ENCODE assay signal across 10 cellular contexts in genomic region chr6:6751615-6752014, GRCh38.
A peak's percentile ranks its signal among the peaks of the same experiment; 100 is the strongest.
DNase-seq lines count a peak whose midpoint lies in the region; ATAC-seq and TF ChIP-seq lines count a peak whose summit lies in the region.
"Had no signal": no experiment of that assay in that cellular context is flagged by ENCODE, and none has a peak within 500 bp of the region (broad histone marks: within the 10 kb centered on the region; RNA-seq: fewer than 3 reads in every experiment).

No MANE protein-coding gene starts in this region.

- no peaks in the 10 kb centered on the region for H3K36me3 ChIP-seq in CD8-positive, alpha-beta T cell (ENCODE audit: insufficient read depth, low read length)
- H3K36me3 ChIP-seq in skeletal muscle tissue (ENCODE audit: control insufficient read depth in 3 of 3, insufficient read depth in 3 of 3, low read length in 3 of 3) = no peaks in the 10 kb centered on the region
- H3K36me3 ChIP-seq in SK-N-SH (replicated peaks in 1 of 2; ENCODE audit: control insufficient read depth in 1 of 2, insufficient read depth in 2 of 2, low read length in 1 of 2) = no peaks in the 10 kb centered on the region

- peak overlapping the region; percentile 52 for H3K4me3 Mint-ChIP-seq in CD8-positive, alpha-beta T cell
- H3K4me3 Mint-ChIP-seq: naive B cell had no signal

- no peaks in the 10 kb centered on the region for H4K20me1 ChIP-seq in SK-N-SH (ENCODE audit: insufficient read depth)

- no peak overlapping the region for H3K4me2 ChIP-seq in SK-N-SH

- H3K27me3 Mint-ChIP-seq in CD8-positive, alpha-beta T cell (ENCODE audit: low read depth) = peaks cover 3% of the 10 kb centered on the region

- H3K27ac Mint-ChIP-seq in CD8-positive, alpha-beta T cell = no peak overlapping the region

- no peaks in the 10 kb centered on the region for H3K9me2 ChIP-seq in SK-N-SH

- H3F3A ChIP-seq in SK-N-SH (replicated peaks; ENCODE audit: insufficient read depth) = no peaks in the 10 kb centered on the region

- H3K9ac ChIP-seq in skeletal muscle tissue (ENCODE audit: low read depth in 1 of 3, low read length in 3 of 3) (peak overlapping the region in 2 of 3 donors; percentile 45 to 54), SK-N-SH (no peak overlapping the region)

- no peaks in the 10 kb centered on the region for H3K9me3 ChIP-seq in CD8-positive, alpha-beta T cell (ENCODE audit: low read length)
- no peaks in the 10 kb centered on the region for H3K9me3 ChIP-seq in skeletal muscle tissue (ENCODE audit: control insufficient read depth in 3 of 3, low read length in 3 of 3)
- no peaks in the 10 kb centered on the region for H3K9me3 ChIP-seq in SK-N-SH

- POLR2A ChIA-PET in CD8-positive, alpha-beta T cell (lab: Charles Lee) = no interaction called here
- POLR2A ChIA-PET in SK-N-SH (lab: Yijun Ruan, JAX) = no interaction called here

- CTCF ChIA-PET in CD8-positive, alpha-beta T cell (lab: Charles Lee) = interaction anchor here (0.6 kb wide), 1 partner anchor 19 kb away, joined by 3 read pairs; no protein-coding TSS in a partner anchor
- CTCF ChIA-PET in SK-N-SH (lab: Yijun Ruan, JAX) = interaction anchor here (1.4 kb wide), 1 partner anchor 75 kb away, joined by 5 read pairs; no protein-coding TSS in a partner anchor

- no peak for DNase-seq in CD8-positive, alpha-beta T cell
- DNase-seq in NOMO-1 treated with DMSO at 0.1 percent for 48 hours (lab: John Stamatoyannopoulos, UW; ENCODE audit: unreplicated experiment) (peak; percentile 50), coronary artery (ENCODE audit: low spot score) (no peak), NK-92 (lab: John Stamatoyannopoulos, UW; ENCODE audit: unreplicated experiment) (no peak), SK-N-SH (no peak), NCI-H1694 (lab: John Stamatoyannopoulos, UW) (no peak)
- DNase-seq: activated gamma-delta T cell treated with Interleukin-2 at 50 U/mL for 16 hours, naive B cell had no signal

- no peak for TF ChIP-seq EP300 in SK-N-SH (IDR thresholded peaks at IDR 0.05; ENCODE audit: borderline replicate concordance in 1 of 2, low read depth in 1 of 2, low read length in 1 of 2)

- H3K4me1 ChIP-seq in CD8-positive, alpha-beta T cell (ENCODE audit: insufficient read depth, low read length) = peaks cover 7% of the 10 kb centered on the region
- H3K4me1 ChIP-seq in skeletal muscle tissue (ENCODE audit: control insufficient read depth in 3 of 3, insufficient read depth in 3 of 3, low read length in 3 of 3) (peaks cover 48 to 54% (median 49%) of the 10 kb centered on the region in 3 donors), SK-N-SH (ENCODE audit: control insufficient read depth in 1 of 2, insufficient read depth in 2 of 2, low read depth in 1 of 2, low read length in 1 of 2) (no peaks in the 10 kb centered on the region; a peak in 1 of 4 replicates)

- no peak for TF ChIP-seq CTCF in CD8-positive, alpha-beta T cell (IDR thresholded peaks at IDR 0.05)
- no peak for TF ChIP-seq CTCF in coronary artery (IDR thresholded peaks at IDR 0.05)
- TF ChIP-seq CTCF in SK-N-SH (IDR thresholded peaks at IDR 0.05) = no peak

- ATAC-seq in CD8-positive, alpha-beta T cell = no peak
- ATAC-seq in GM21528 (IDR thresholded peaks at IDR 0.05; ENCODE audit: low FRiP score, unreplicated experiment) = no peak

- no peaks in the 10 kb centered on the region for H3K79me2 ChIP-seq in SK-N-SH (ENCODE audit: insufficient read depth)

- H3K36me3 Mint-ChIP-seq in CD8-positive, alpha-beta T cell = no peaks in the 10 kb centered on the region
- H3K36me3 Mint-ChIP-seq: naive B cell had no signal

- H3K9me3 Mint-ChIP-seq in CD8-positive, alpha-beta T cell = no peaks in the 10 kb centered on the region
- H3K9me3 Mint-ChIP-seq: naive B cell had no signal

- H3K27me3 ChIP-seq in CD8-positive, alpha-beta T cell (ENCODE audit: insufficient read depth, low read length) = no peaks in the 10 kb centered on the region
- H3K27me3 ChIP-seq in skeletal muscle tissue (ENCODE audit: control insufficient read depth in 3 of 3, insufficient read depth in 3 of 3, low read length in 3 of 3) (no peaks in the 10 kb centered on the region), SK-N-SH (ENCODE audit: insufficient read depth) (no peaks in the 10 kb centered on the region)

- intact Hi-C loops in CD8-positive, alpha-beta T cell (cut with DNase I, micrococcal nuclease) = no loop called here

- H3K4me3 ChIP-seq in CD8-positive, alpha-beta T cell (ENCODE audit: low read depth, low read length) = no peak overlapping the region
- H3K4me3 ChIP-seq in coronary artery (peak overlapping the region; percentile 49), skeletal muscle tissue (ENCODE audit: low read length in 3 of 3) (no peak overlapping the region), SK-N-SH (ENCODE audit: low read depth in 2 of 2, low read length in 1 of 2) (no peak overlapping the region)

- H3K27ac ChIP-seq in CD8-positive, alpha-beta T cell (ENCODE audit: low read depth, low read length) = no peak overlapping the region
- H3K27ac ChIP-seq in coronary artery (peak overlapping the region in 1 of 2 donors; percentile 57), skeletal muscle tissue (ENCODE audit: low read depth, low read length) (no peak overlapping the region), SK-N-SH (ENCODE audit: low read depth in 2 of 2, low read length in 1 of 2) (no peak overlapping the region)

- H3K4me1 Mint-ChIP-seq in CD8-positive, alpha-beta T cell (ENCODE audit: low read depth) = peaks cover 10% of the 10 kb centered on the region
- H3K4me1 Mint-ChIP-seq: naive B cell had no signal

- 27% methylated on average over 4 of the region's 8 CpGs for WGBS in SK-N-SH (ENCODE audit: low lambda C conversion rate)

- no peak overlapping the region for H2AFZ ChIP-seq in SK-N-SH (ENCODE audit: low read depth)

- no peak for TF ChIP-seq RAD21 in SK-N-SH (IDR thresholded peaks at IDR 0.05; ENCODE audit: low read length)

TF ChIP-seq in SK-N-SH, 30 proteins besides CTCF, POLR2A, EP300 and RAD21:
- TF ChIP-seq MEF2A (IDR thresholded peaks at IDR 0.05; ENCODE audit: borderline replicate concordance, low read depth) (no peak), NRF1 (IDR thresholded peaks at IDR 0.05; ENCODE audit: low read depth, low read length) (no peak), SMC3 (IDR thresholded peaks at IDR 0.05; ENCODE audit: low read depth, low read length) (no peak), FOXM1 (IDR thresholded peaks at IDR 0.05; ENCODE audit: low read depth) (no peak)
